Comparison of ENCODE assay signal across 8 cellular contexts in the genomic region with DNA sequence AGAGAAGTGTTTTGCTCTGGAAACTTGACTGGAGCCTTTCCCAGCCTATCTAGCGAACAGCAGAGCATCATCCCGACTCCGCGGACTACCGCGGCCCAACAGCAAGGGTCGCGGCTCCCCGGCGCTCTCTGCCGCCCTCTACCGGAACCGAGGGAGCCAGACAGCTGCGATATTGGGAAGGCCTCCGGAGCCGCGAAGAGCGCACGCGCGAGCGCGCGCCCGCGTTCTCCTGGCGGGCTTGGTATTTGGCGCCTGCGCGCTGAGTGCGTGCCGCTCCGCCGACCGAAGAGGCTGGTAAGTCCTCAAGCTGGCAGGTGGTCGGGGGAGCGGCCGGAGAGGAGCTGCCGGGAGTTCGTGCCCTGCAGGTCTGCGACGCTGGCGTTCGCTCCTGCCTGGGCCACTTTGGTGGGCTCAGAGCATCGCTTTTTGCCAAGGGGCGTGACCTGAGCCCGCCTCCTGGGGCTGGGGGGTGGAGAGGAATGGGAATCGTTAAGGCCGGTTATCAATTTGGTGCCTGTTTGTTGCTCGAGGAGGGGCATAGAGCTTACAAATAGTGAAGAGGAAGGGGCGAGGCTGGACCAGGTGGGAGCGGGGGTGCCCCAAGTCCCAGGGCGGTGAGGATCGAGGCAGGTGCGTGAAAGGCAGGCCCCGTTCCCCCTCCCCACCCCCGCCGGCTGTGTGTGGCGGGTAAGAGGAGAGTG. TPM values are rescaled to one million over a fixed set of nuclear protein-coding genes. Genes with fewer than 3 reads are reported as not detected.
DNase-seq lines count a peak whose midpoint lies in the region; ATAC-seq and TF ChIP-seq lines count a peak whose summit lies in the region.

TMEM106C (plus strand) TSS at position 257 of the 701 bp plus-strand sequence. CDS start 641 bp downstream, outside the sequence.

- H3K4me1 Mint-ChIP-seq in activated CD4-positive, alpha-beta T cell treated with anti-CD3 and anti-CD28 coated beads for 36 hours: peaks cover 34% of the 10 kb centered on the region

- H3K9me3 Mint-ChIP-seq in activated CD4-positive, alpha-beta T cell treated with anti-CD3 and anti-CD28 coated beads for 36 hours (ENCODE audit: low read depth): no peaks in the 10 kb centered on the region

- H3K36me3 Mint-ChIP-seq in activated CD4-positive, alpha-beta T cell treated with anti-CD3 and anti-CD28 coated beads for 36 hours (ENCODE audit: low read depth): peaks cover 48% of the 10 kb centered on the region

- DNase-seq in BJ (ENCODE audit: low read depth) (peak; percentile 31), NCI-H510A (lab: John Stamatoyannopoulos, UW) (peak; percentile 67), kidney tubule cell (ENCODE audit: low spot score) (peak; percentile 91)
- peak; percentile 96 for DNase-seq in activated CD4-positive, alpha-beta T cell treated with anti-CD3 and anti-CD28 coated beads for 36 hours
- DNase-seq in stimulated activated CD4-positive, alpha-beta T cell treated with anti-CD3 and anti-CD28 coated beads, Interleukin-1b, Interleukin-23, amount 100 ng/mL, for 24 hours (ENCODE audit: low read depth in 4 of 4, low spot score in 1 of 4): peak; percentile 71 to 94 (median 86)

- H3K4me3 Mint-ChIP-seq in activated CD4-positive, alpha-beta T cell treated with anti-CD3 and anti-CD28 coated beads for 36 hours: peak within 1 kb of the TSS; percentile 99

- peaks cover 4% of the 10 kb centered on the region; the same call in 1 of the 2 replicates for H3K27me3 ChIP-seq in BJ (ENCODE audit: control insufficient read depth, insufficient read depth, low read length)

- intact Hi-C loops in activated CD4-positive, alpha-beta T cell treated with anti-CD3 and anti-CD28 coated beads for 36 hours (cut with DNase I, micrococcal nuclease): loop anchor here (1.0 to 10.0 kb wide), 14 partner anchors 37 to 246 kb away; partner anchors contain the start of genes ASB8 (in 2 of the 2), VDR (in 2 of the 2), CCDC184 (in 1 of the 2) and RAPGEF3 (in 1 of the 2)

- ATAC-seq in HG03439 (IDR thresholded peaks at IDR 0.05; ENCODE audit: unreplicated experiment): peak; percentile 95
- peak; percentile 98 for ATAC-seq in activated CD4-positive, alpha-beta T cell treated with anti-CD3 and anti-CD28 coated beads for 36 hours

- H3K36me3 ChIP-seq in BJ (ENCODE audit: control insufficient read depth, insufficient read depth, low read length): no peaks in the 10 kb centered on the region

- H3K27ac ChIP-seq in cingulate gyrus (ENCODE audit: low read depth, low read length): peak within 1 kb of the TSS; percentile 54

- H3K27ac Mint-ChIP-seq in activated CD4-positive, alpha-beta T cell treated with anti-CD3 and anti-CD28 coated beads for 36 hours: peak within 1 kb of the TSS; percentile 87

- CTCF ChIA-PET in BJ (lab: Yijun Ruan, JAX): interaction anchor here (0.6 to 6.0 kb wide), 39 partner anchors 8 to 248 kb away, joined by 3 to 85 read pairs (median 4); partner anchors contain the start of gene VDR
- CTCF ChIA-PET in activated CD4-positive, alpha-beta T cell treated with anti-CD3 and anti-CD28 coated beads for 36 hours (lab: Charles Lee): interaction anchor here (0.6 to 5.6 kb wide), 38 partner anchors 8 to 544 kb away, joined by 3 to 29 read pairs (median 4); partner anchors contain the start of genes ASB8, SLC48A1 and VDR

- H3K4me3 ChIP-seq in BJ (ENCODE audit: low read depth, low read length): peak within 1 kb of the TSS; percentile 93

- POLR2A ChIA-PET in BJ (lab: Charles Lee): no interaction called here
- POLR2A ChIA-PET in activated CD4-positive, alpha-beta T cell treated with anti-CD3 and anti-CD28 coated beads for 36 hours (lab: Charles Lee): interaction anchor here (0.8 kb wide), 1 partner anchor 99 kb away, joined by 3 read pairs; no protein-coding TSS in a partner anchor

- H3K27me3 Mint-ChIP-seq in activated CD4-positive, alpha-beta T cell treated with anti-CD3 and anti-CD28 coated beads for 36 hours: peaks cover 2% of the 10 kb centered on the region

- peak; percentile 71 for TF ChIP-seq POLR2A in GM19193 (IDR thresholded peaks at IDR 0.05; ENCODE audit: extremely low read depth, insufficient read depth, insufficient read length)

- TF ChIP-seq CTCF in BJ (IDR thresholded peaks at IDR 0.05; ENCODE audit: insufficient read depth, low read depth, low read length): peak; percentile 100

RNA-seq across cellular contexts. Expression of gene TMEM106C, which starts in this region (rescaled TPM):
- polyA plus RNA-seq in BJ (2011; rRNA removed): 188 and 217 TPM in 2 replicates
- 41.0 and 101 TPM in 2 replicates for polyA minus RNA-seq in BJ (2011; rRNA and poly(A)+ RNA removed)
- 100 to 1,000 TPM; 159 to 248 TPM for total RNA-seq in activated CD4-positive, alpha-beta T cell treated with anti-CD3 and anti-CD28 coated beads for 36 hours

Comparison
In these comparisons a context has a peak if more than half of its experiments do, and no peak if none do; other contexts are left out.
1. Peak in every context shown above with its lines: DNase-seq, ATAC-seq, H3K4me3 ChIP-seq and H3K27ac ChIP-seq.
2. DNase-seq: peak in every context shown above with its lines; median percentile 96 in activated CD4-positive, alpha-beta T cell treated with anti-CD3 and anti-CD28 coated beads for 36 hours; 91 in kidney tubule cell; 86 in stimulated activated CD4-positive, alpha-beta T cell treated with anti-CD3 and anti-CD28 coated beads, Interleukin-1b, Interleukin-23, amount 100 ng/mL, for 24 hours; 67 in NCI-H510A; 31 in BJ.